Comparison of ENCODE assay signal across 8 cellular contexts in the genomic region with DNA sequence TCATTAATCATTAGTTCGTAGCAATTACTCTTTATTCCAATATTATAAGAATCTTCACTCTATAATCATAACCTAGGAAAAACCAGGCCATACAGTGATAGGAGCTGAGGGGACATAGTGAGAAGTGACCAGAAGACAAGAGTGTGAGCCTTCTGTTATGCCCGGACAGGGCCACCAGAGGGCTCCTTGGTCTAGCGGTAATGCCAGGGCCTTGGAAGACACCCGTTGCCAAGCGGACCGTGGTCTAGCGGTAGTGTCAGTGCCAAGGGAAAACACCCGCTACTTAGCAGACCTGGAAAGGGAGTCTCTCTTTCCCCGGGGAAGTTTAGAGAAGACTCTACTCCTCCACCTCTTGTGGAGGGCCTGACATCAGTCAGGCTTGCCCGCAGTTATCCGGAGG.
DNase-seq lines count a peak whose midpoint lies in the region; TF ChIP-seq lines count a peak whose summit lies in the region.
"Not testable (repeated sequence)": the region's sequence is repeated elsewhere in the genome, so short reads cannot be mapped to it uniquely, and the experiment has no call there.

No MANE protein-coding gene starts in this region.

- DNase-seq in BE2C: peak; percentile 49
- peak; percentile 4 for DNase-seq in MV-4-11 (lab: John Stamatoyannopoulos, UW)
- DNase-seq in RKO (ENCODE audit: low spot score): peak; percentile 55
- peak; percentile 54 to 81 (median 68) for DNase-seq in adrenal gland
- DNase-seq in epithelial cell of proximal tubule (ENCODE audit: low read depth): not testable (repeated sequence)
- DNase-seq in kidney tubule cell (ENCODE audit: low spot score): peak; percentile 61
- DNase-seq in smooth muscle cell (lab: John Stamatoyannopoulos, UW; ENCODE audit: unreplicated experiment): peak; percentile 17

- H3K27me3 ChIP-seq in BE2C; adrenal gland; smooth muscle cell (ENCODE audit: low read depth): not testable (repeated sequence)

- intact Hi-C loops in adrenal gland (cut with DNase I): loop anchor here in 1 of 2 donors (5.0 kb wide), 1 partner anchor 36 kb away; no protein-coding TSS in a partner anchor

- not testable (repeated sequence) for H2AFZ ChIP-seq in smooth muscle cell (ENCODE audit: low read depth)

- H3K4me3 ChIP-seq in BE2C (ENCODE audit: low read depth, low read length); adrenal gland; epithelial cell of proximal tubule (ENCODE audit: low read depth, low read length); smooth muscle cell: not testable (repeated sequence)

- peak overlapping the region in 1 of 5 donors; percentile 60 for H3K27ac ChIP-seq in adrenal gland
- not testable (repeated sequence) for H3K27ac ChIP-seq in smooth muscle cell (ENCODE audit: low read depth)

- H3K4me1 ChIP-seq in BE2C; adrenal gland (replicated peaks in 1 of 2); smooth muscle cell (ENCODE audit: low read depth): not testable (repeated sequence)

- H4K20me1 ChIP-seq in smooth muscle cell (ENCODE audit: low read depth): not testable (repeated sequence)

- not testable (repeated sequence) for H3K9me3 ChIP-seq in BE2C; adrenal gland (replicated peaks in 1 of 3); smooth muscle cell (replicated peaks; ENCODE audit: low read depth)

- not testable (repeated sequence) for H3K4me2 ChIP-seq in smooth muscle cell

- not testable (repeated sequence) for H3K79me2 ChIP-seq in smooth muscle cell (ENCODE audit: low read depth)

- not testable (repeated sequence) for H3K9ac ChIP-seq in smooth muscle cell (ENCODE audit: low read depth)

- WGBS in adrenal gland, 4 donors: 53 to 78% (median 62%) methylated on average over 11 of the region's 11 CpGs
- WGBS in smooth muscle cell (ENCODE audit: low lambda C conversion rate): 27% methylated on average over 11 of the region's 11 CpGs

- not testable (repeated sequence) for H3K36me3 ChIP-seq in BE2C; adrenal gland (replicated peaks in 1 of 2); smooth muscle cell (ENCODE audit: low read depth)

- TF ChIP-seq POLR2A in adrenal gland (IDR thresholded peaks at IDR 0.05): not testable (repeated sequence)

- H3F3A ChIP-seq in smooth muscle cell (ENCODE audit: low read depth): not testable (repeated sequence)

- TF ChIP-seq CTCF in BE2C (IDR thresholded peaks at IDR 0.05; ENCODE audit: low read depth, low read length): peak; percentile 36
- peak; percentile 36 for TF ChIP-seq CTCF in GM12873 (IDR thresholded peaks at IDR 0.05; ENCODE audit: insufficient read depth, low read depth, low read length, missing control alignments)
- TF ChIP-seq CTCF in adrenal gland (IDR thresholded peaks at IDR 0.05): peak; percentile 28 to 57 (median 40)
- TF ChIP-seq CTCF in epithelial cell of proximal tubule (conservative IDR thresholded peaks at IDR 0.05; ENCODE audit: low read depth, low read length): peak; percentile 60
- peak; percentile 61 for TF ChIP-seq CTCF in smooth muscle cell (IDR thresholded peaks at IDR 0.05; ENCODE audit: borderline replicate concordance, insufficient read depth, poor library complexity, severe bottlenecking)
